ENCODE assay signal across 1 cellular context in genomic region chr9:94584555-94584954, GRCh38.
TF ChIP-seq lines count a peak whose summit lies in the region.

No MANE protein-coding gene starts in this region.

TF ChIP-seq in H1, 55 proteins besides CTCF, POLR2A, EP300 and RAD21:
- TF ChIP-seq YY1 (IDR thresholded peaks at IDR 0.05; ENCODE audit: low read depth, low read length) (no peak), E2F6 (IDR thresholded peaks at IDR 0.05) (no peak), FOSL1 (IDR thresholded peaks at IDR 0.05; ENCODE audit: insufficient read depth, low read depth, low read length) (no peak), CHD2 (IDR thresholded peaks at IDR 0.05; ENCODE audit: low read length) (no peak), KDM4A (IDR thresholded peaks at IDR 0.05; ENCODE audit: low read depth, low read length, severe bottlenecking) (no peak), CBX5 (IDR thresholded peaks at IDR 0.05; ENCODE audit: low read depth, low read length) (no peak), USF2 (IDR thresholded peaks at IDR 0.05; ENCODE audit: low read length) (no peak), BCL11A (IDR thresholded peaks at IDR 0.05; ENCODE audit: low read depth in 2 of 2, low read length in 2 of 2) (no peak), PHF8 (conservative IDR thresholded peaks at IDR 0.05; ENCODE audit: low read depth, low read length) (no peak)
